In genomic region chr19:3096267-3096901, GRCh38 we compare ENCODE assay signal across 10 cellular contexts. TPM values are rescaled to one million over a fixed set of nuclear protein-coding genes. Genes with fewer than 3 reads are reported as not detected.
DNase-seq lines count a peak whose midpoint lies in the region; ATAC-seq, FAIRE-seq and TF ChIP-seq lines count a peak whose summit lies in the region.
"Had no signal": no experiment of that assay in that cellular context is flagged by ENCODE, and none has a peak within 500 bp of the region (broad histone marks: within the 10 kb centered on the region; RNA-seq: fewer than 3 reads in every experiment).

No MANE protein-coding gene starts in this region.

- H4K20me1 ChIP-seq in SK-N-SH (ENCODE audit: insufficient read depth) (peaks cover 68% of the 10 kb centered on the region), GM12878 (ENCODE audit: control insufficient read depth, insufficient read depth) (no peaks in the 10 kb centered on the region)

- H3K4me1 ChIP-seq in SK-N-SH (ENCODE audit: control insufficient read depth in 1 of 2, insufficient read depth in 2 of 2, low read depth in 1 of 2, low read length in 1 of 2): peaks cover 0 to 28% of the 10 kb centered on the region in 2 experiments; a peak in 1 of 4 replicates
- H3K4me1 ChIP-seq in GM12878 (ENCODE audit: control insufficient read depth, insufficient read depth, low read length): peaks cover 17% of the 10 kb centered on the region
- peaks cover 24 to 64% (median 42%) of the 10 kb centered on the region in 4 donors for H3K4me1 ChIP-seq in liver (ENCODE audit: control insufficient read depth in 4 of 4, insufficient read depth in 4 of 4, low read length in 3 of 4)
- H3K4me1 ChIP-seq in stomach smooth muscle (ENCODE audit: control insufficient read depth, insufficient read depth, low read length): peaks cover 66% of the 10 kb centered on the region

- H3K4me2 ChIP-seq in SK-N-SH: peak overlapping the region; percentile 100
- H3K4me2 ChIP-seq in GM12878 (ENCODE audit: control insufficient read depth, insufficient read depth): peak overlapping the region; percentile 92

- RAD21 ChIA-PET in GM12878 (lab: Charles Lee; ENCODE audit: unreplicated experiment): interaction anchor here (0.7 kb wide), 1 partner anchor 110 kb away, joined by 3 read pairs; no protein-coding TSS in a partner anchor

- no peak for FAIRE-seq in GM12878 (lab: Jason Lieb, UNC)

- no peak overlapping the region for H2AFZ ChIP-seq in SK-N-SH (ENCODE audit: low read depth)
- H2AFZ ChIP-seq in GM12878 (ENCODE audit: control insufficient read depth, low read depth, low read length): no peak overlapping the region

- H3K27me3 ChIP-seq in SK-N-SH (ENCODE audit: insufficient read depth) (no peaks in the 10 kb centered on the region), GM12878 (replicated peaks in 1 of 2; ENCODE audit: control insufficient read depth in 2 of 2, insufficient read depth in 2 of 2, low read length in 1 of 2) (no peaks in the 10 kb centered on the region; a peak in 2 of 4 replicates), liver (ENCODE audit: control insufficient read depth in 4 of 4, insufficient read depth in 4 of 4, low read length in 3 of 4) (no peaks in the 10 kb centered on the region), stomach smooth muscle (ENCODE audit: control insufficient read depth in 1 of 2, insufficient read depth in 2 of 2, low read length in 2 of 2) (no peaks in the 10 kb centered on the region)

- H3K79me2 ChIP-seq in SK-N-SH (ENCODE audit: insufficient read depth) (peaks cover 69% of the 10 kb centered on the region), GM12878 (ENCODE audit: control insufficient read depth, insufficient read depth, low read length) (no peaks in the 10 kb centered on the region)

- in situ Hi-C loops in GM12878 (cut with MboI): no loop called here

- peak overlapping the region; percentile 87; the same call in 1 of the 2 replicates for H3K9ac ChIP-seq in SK-N-SH
- H3K9ac ChIP-seq in GM12878 (ENCODE audit: control insufficient read depth, insufficient read depth, low read length): no peak overlapping the region
- peak overlapping the region in 1 of 2 donors; percentile 38 for H3K9ac ChIP-seq in liver (ENCODE audit: low read depth in 1 of 2, low read length in 2 of 2)
- H3K9ac ChIP-seq in stomach smooth muscle (ENCODE audit: low read length in 2 of 2): peak overlapping the region in 1 of 2 donors; percentile 87

- POLR2A ChIA-PET in SK-N-SH (lab: Yijun Ruan, JAX): no interaction called here
- POLR2A ChIA-PET in GM12878 (lab: Charles Lee): no interaction called here

- H3K9me2 ChIP-seq in SK-N-SH: no peaks in the 10 kb centered on the region

- TF ChIP-seq RAD21 in SK-N-SH (IDR thresholded peaks at IDR 0.05; ENCODE audit: low read length) (no peak), GM12878 (IDR thresholded peaks at IDR 0.05; ENCODE audit: insufficient read depth, low read depth, low read length) (no peak), liver (IDR thresholded peaks at IDR 0.05) (no peak)

- SMC1A ChIA-PET in GM12878 (lab: Charles Lee; ENCODE audit: uncharacterized antibody, unreplicated experiment): no interaction called here

- H3K4me3 ChIP-seq in SK-N-SH (ENCODE audit: low read depth in 2 of 2, low read length in 1 of 2): peak overlapping the region; percentile 80 to 88; a peak in 2 of 4 replicates
- H3K4me3 ChIP-seq in GM12878: no peak overlapping the region
- peak overlapping the region; percentile 13 to 96 (median 88) for H3K4me3 ChIP-seq in liver (ENCODE audit: low read depth in 1 of 3, low read length in 3 of 3)
- peak overlapping the region; percentile 59 to 93 for H3K4me3 ChIP-seq in stomach smooth muscle (ENCODE audit: low read length in 2 of 2)

- 86% methylated on average over 15 of the region's 25 CpGs for WGBS in SK-N-SH (ENCODE audit: low lambda C conversion rate)
- WGBS in GM12878 (ENCODE audit: insufficient coverage, insufficient replicate concordance, low lambda C conversion rate, missing lambda C conversion rate): 61% methylated on average over 25 of the region's 25 CpGs
- WGBS in liver: 32% methylated on average over 25 of the region's 25 CpGs

- H3K27ac ChIP-seq in SK-N-SH (ENCODE audit: low read depth in 2 of 2, low read length in 1 of 2) (no peak overlapping the region), GM12878 (ENCODE audit: control insufficient read depth, insufficient read depth) (no peak overlapping the region), liver (ENCODE audit: low read depth in 1 of 2, low read length in 2 of 2) (peak overlapping the region; percentile 60 to 76), stomach smooth muscle (ENCODE audit: low read length) (peak overlapping the region; percentile 11)
- H3K27ac ChIP-seq: 22Rv1 had no signal

- TF ChIP-seq CTCF in SK-N-SH (IDR thresholded peaks at IDR 0.05): no peak
- no peak for TF ChIP-seq CTCF in GM12878 (IDR thresholded peaks at IDR 0.05 in 2 of 3, conservative IDR thresholded peaks at IDR 0.05 in 1 of 3; ENCODE audit: control insufficient read depth in 2 of 3, extremely low read depth in 1 of 3, insufficient read depth in 1 of 3, low read depth in 3 of 3, low read length in 3 of 3)
- no peak for TF ChIP-seq CTCF in liver (IDR thresholded peaks at IDR 0.05; ENCODE audit: low read depth, low read length, missing input control)

- CTCF ChIA-PET in SK-N-SH (lab: Yijun Ruan, JAX) (interaction anchor here (1.3 to 5.5 kb wide), 5 partner anchors 8 to 134 kb away, joined by 4 to 28 read pairs (median 12); no protein-coding TSS in a partner anchor), GM12878 (lab: Yijun Ruan, JAX) (interaction anchor here (1.0 to 2.2 kb wide), 2 partner anchors 7 to 29 kb away, joined by 3 to 10 read pairs; no protein-coding TSS in a partner anchor)

- DNase-seq in SK-N-SH: no peak
- DNase-seq in GM12878 (ENCODE audit: low read depth, low spot score): no peak
- DNase-seq in UCSD-AML1 (lab: John Stamatoyannopoulos, UW; ENCODE audit: unreplicated experiment): no peak
- no peak for DNase-seq in GM19240 (ENCODE audit: insufficient read length, low spot score)

- TF ChIP-seq EP300 in SK-N-SH (IDR thresholded peaks at IDR 0.05; ENCODE audit: borderline replicate concordance in 1 of 2, low read depth in 1 of 2, low read length in 1 of 2) (no peak), GM12878 (IDR thresholded peaks at IDR 0.05; ENCODE audit: borderline replicate concordance in 1 of 2, control insufficient read depth in 1 of 2, low read depth in 2 of 2, low read length in 2 of 2) (no peak)

- no peaks in the 10 kb centered on the region for H3K9me3 ChIP-seq in SK-N-SH
- H3K9me3 ChIP-seq in GM12878 (replicated peaks; ENCODE audit: control insufficient read depth, insufficient read depth, low read length): no peaks in the 10 kb centered on the region
- no peaks in the 10 kb centered on the region for H3K9me3 ChIP-seq in liver (ENCODE audit: control insufficient read depth in 4 of 4, low read length in 3 of 4)
- H3K9me3 ChIP-seq in stomach smooth muscle (ENCODE audit: control insufficient read depth in 2 of 2, low read length in 2 of 2): no peaks in the 10 kb centered on the region

- TF ChIP-seq POLR2A in GM12878 (IDR thresholded peaks at IDR 0.05; ENCODE audit: low read depth, low read length): no peak

- H3F3A ChIP-seq in SK-N-SH (replicated peaks; ENCODE audit: insufficient read depth): no peaks in the 10 kb centered on the region

- no peaks in the 10 kb centered on the region for H3K36me3 ChIP-seq in SK-N-SH (replicated peaks in 1 of 2; ENCODE audit: control insufficient read depth in 1 of 2, insufficient read depth in 2 of 2, low read length in 1 of 2)
- no peaks in the 10 kb centered on the region for H3K36me3 ChIP-seq in GM12878 (ENCODE audit: control insufficient read depth in 2 of 2, insufficient read depth in 2 of 2, low read length in 1 of 2)
- H3K36me3 ChIP-seq in liver (ENCODE audit: control insufficient read depth in 4 of 4, insufficient read depth in 3 of 4, low read depth in 1 of 4, low read length in 3 of 4): no peaks in the 10 kb centered on the region
- peaks cover 0 to 2% of the 10 kb centered on the region in 2 donors for H3K36me3 ChIP-seq in stomach smooth muscle (ENCODE audit: control insufficient read depth in 2 of 2, insufficient read depth in 2 of 2, low read length in 2 of 2)

- BruUV-seq in GM12878 (replicated peaks; lab: Mats Ljungman, UMichigan): no TSS peak

- intact Hi-C loops in GM12878 (cut with micrococcal nuclease; ENCODE audit: unreplicated experiment): no loop called here

- ATAC-seq in SK-N-SH treated with all-trans-retinoic acid at 6 μM for 48 hours: no peak
- ATAC-seq in GM12878: no peak
- no peak for ATAC-seq in GM18909 (IDR thresholded peaks at IDR 0.05; ENCODE audit: poor library complexity, unreplicated experiment)

RNA-seq across cellular contexts. Expression of gene GNA11, which starts 2.2 kb away (rescaled TPM):
- polyA plus RNA-seq in SK-N-SH (2012; rRNA removed) (14.6 and 32.4 TPM in 2 replicates), GM12878 (2011; rRNA removed) (1.1 and 1.6 TPM in 2 replicates), GM12878 (2014; fragmentation: Illumina TruSeq; extraction: Trizol) (7.5 and 7.9 TPM in 2 replicates), GM12878 (2014; fragmentation: Nextera tagmentation; extraction: Ambion mirVana) (under 1 TPM; 0.07 to 0.21 TPM), GM12878 (2014; rRNA removed) (5.5 and 6.4 TPM in 2 replicates), GM12878 (2016; fragmentation: Nextera tagmentation; extraction: Ambion mirVana) (1 to 10 TPM; 1.9 to 2.2 TPM), liver (10 to 100 TPM; 12.5 to 20.2 TPM)
- polyA plus RNA-seq in SK-N-SH (2012; cell fraction: cytosol; rRNA removed): 14.6 and 27.8 TPM in 2 replicates
- polyA plus RNA-seq in SK-N-SH (2012; cell fraction: nucleus; rRNA removed): 33.0 and 35.6 TPM in 2 replicates
- 5.3 and 6.9 TPM in 2 replicates for total RNA-seq in GM12878 (2013; cell fraction: nucleolus; rRNA removed)
- total RNA-seq in GM12878 (2014; rRNA removed) (5.0 and 6.8 TPM in 2 replicates), GM12878 (2014; rRNA removed; fragmentation: Illumina TruSeq; extraction: Trizol) (3.0 and 4.7 TPM in 2 replicates), GM12878 (2021) (9.7 and 10.6 TPM in 2 replicates), liver (10 to 100 TPM; 16.9 to 19.6 TPM)
- polyA plus RNA-seq in GM12878 (2011; ENCODE audit: low read depth): 3.1 TPM
- polyA plus RNA-seq in GM12878 (2011; cell fraction: cytosol; rRNA removed): 3.6 and 4.8 TPM in 2 replicates
- 6.0 and 6.4 TPM in 2 replicates for polyA plus RNA-seq in GM12878 (2011; cell fraction: nucleus; rRNA removed)
- 5.0 and 5.7 TPM in 2 replicates for polyA plus RNA-seq in GM12878 (2012)
- 5.2 and 7.8 TPM in 2 replicates for polyA minus RNA-seq in GM12878 (2011; rRNA and poly(A)+ RNA removed)
- 1.6 and 2.8 TPM in 2 replicates for polyA minus RNA-seq in GM12878 (2011; cell fraction: cytosol; rRNA and poly(A)+ RNA removed)
- polyA minus RNA-seq in GM12878 (2011; cell fraction: nucleus; rRNA and poly(A)+ RNA removed): 0.60 and 2.1 TPM in 2 replicates

RNA-seq across cellular contexts. Expression of gene TLE5, which starts 34.1 kb away (rescaled TPM):
- 479 and 519 TPM in 2 replicates for polyA plus RNA-seq in SK-N-SH (2012; rRNA removed)
- 268 and 361 TPM in 2 replicates for polyA plus RNA-seq in SK-N-SH (2012; cell fraction: cytosol; rRNA removed)
- 542 and 572 TPM in 2 replicates for polyA plus RNA-seq in SK-N-SH (2012; cell fraction: nucleus; rRNA removed)
- total RNA-seq in GM12878 (2013; cell fraction: nucleolus; rRNA removed): 52.7 and 76.7 TPM in 2 replicates
- 282 and 299 TPM in 2 replicates for total RNA-seq in GM12878 (2014; rRNA removed)
- total RNA-seq in GM12878 (2014; rRNA removed; fragmentation: Illumina TruSeq; extraction: Trizol): 144 and 153 TPM in 2 replicates
- total RNA-seq in GM12878 (2021): 354 and 373 TPM in 2 replicates
- polyA plus RNA-seq in GM12878 (2011; ENCODE audit: low read depth): 246 TPM
- 272 and 329 TPM in 2 replicates for polyA plus RNA-seq in GM12878 (2011; rRNA removed)
- 397 and 591 TPM in 2 replicates for polyA plus RNA-seq in GM12878 (2011; cell fraction: cytosol; rRNA removed)
- polyA plus RNA-seq in GM12878 (2011; cell fraction: nucleus; rRNA removed): 669 and 746 TPM in 2 replicates
- 274 and 326 TPM in 2 replicates for polyA plus RNA-seq in GM12878 (2012)
- 52.9 and 154 TPM in 2 replicates for polyA plus RNA-seq in GM12878 (2014; fragmentation: Illumina TruSeq; extraction: Trizol)
- polyA plus RNA-seq in GM12878 (2014; fragmentation: Nextera tagmentation; extraction: Ambion mirVana): 10 to 100 TPM in 1 of 2 experiments, 1 to 10 TPM in 1; 2.5 to 13.0 TPM
- polyA plus RNA-seq in GM12878 (2014; rRNA removed): 359 and 398 TPM in 2 replicates
- polyA plus RNA-seq in GM12878 (2016; fragmentation: Nextera tagmentation; extraction: Ambion mirVana): 100 to 1,000 TPM in 1 of 2 experiments, 10 to 100 TPM in 1; 64.4 to 130 TPM
- polyA minus RNA-seq in GM12878 (2011; rRNA and poly(A)+ RNA removed): 386 and 390 TPM in 2 replicates
- polyA minus RNA-seq in GM12878 (2011; cell fraction: cytosol; rRNA and poly(A)+ RNA removed): 245 and 292 TPM in 2 replicates
- polyA minus RNA-seq in GM12878 (2011; cell fraction: nucleus; rRNA and poly(A)+ RNA removed): 57.5 and 83.1 TPM in 2 replicates
- 10 to 100 TPM; 48.0 to 61.7 TPM for total RNA-seq in liver
- polyA plus RNA-seq in liver: 100 to 1,000 TPM in 1 of 2 donors, 10 to 100 TPM in 1; 47.2 to 166 TPM

RNA-seq across cellular contexts. Expression of gene GNA15, which starts 39.4 kb away (rescaled TPM):
- polyA plus RNA-seq in SK-N-SH (2012; rRNA removed): 0.05 and 0.13 TPM in 2 replicates
- 0.03 and 0.04 TPM in 2 replicates for polyA plus RNA-seq in SK-N-SH (2012; cell fraction: cytosol; rRNA removed)
- polyA plus RNA-seq in SK-N-SH (2012; cell fraction: nucleus; rRNA removed): 0.15 and 0.21 TPM in 2 replicates
- 17.5 and 19.5 TPM in 2 replicates for total RNA-seq in GM12878 (2013; cell fraction: nucleolus; rRNA removed)
- total RNA-seq in GM12878 (2014; rRNA removed): 16.7 and 18.0 TPM in 2 replicates
- total RNA-seq in GM12878 (2014; rRNA removed; fragmentation: Illumina TruSeq; extraction: Trizol): 8.7 and 9.5 TPM in 2 replicates
- 16.2 and 16.9 TPM in 2 replicates for total RNA-seq in GM12878 (2021)
- 1.9 TPM for polyA plus RNA-seq in GM12878 (2011; ENCODE audit: low read depth)
- 10.2 and 16.6 TPM in 2 replicates for polyA plus RNA-seq in GM12878 (2011; rRNA removed)
- polyA plus RNA-seq in GM12878 (2011; cell fraction: cytosol; rRNA removed): 23.5 and 26.3 TPM in 2 replicates
- 16.4 and 17.5 TPM in 2 replicates for polyA plus RNA-seq in GM12878 (2011; cell fraction: nucleus; rRNA removed)
- polyA plus RNA-seq in GM12878 (2012): 6.3 and 11.1 TPM in 2 replicates
- polyA plus RNA-seq in GM12878 (2014; fragmentation: Illumina TruSeq; extraction: Trizol): 2.5 and 7.3 TPM in 2 replicates
- 1 to 10 TPM in 1 of 2 experiments, under 1 TPM in 1; 0.42 to 1.7 TPM for polyA plus RNA-seq in GM12878 (2014; fragmentation: Nextera tagmentation; extraction: Ambion mirVana)
- polyA plus RNA-seq in GM12878 (2014; rRNA removed): 13.0 and 13.8 TPM in 2 replicates
- 10 to 100 TPM in 1 of 2 experiments, 1 to 10 TPM in 1; 8.7 to 10.1 TPM for polyA plus RNA-seq in GM12878 (2016; fragmentation: Nextera tagmentation; extraction: Ambion mirVana)
- 13.3 and 23.2 TPM in 2 replicates for polyA minus RNA-seq in GM12878 (2011; rRNA and poly(A)+ RNA removed)
- polyA minus RNA-seq in GM12878 (2011; cell fraction: cytosol; rRNA and poly(A)+ RNA removed): 10.2 and 11.1 TPM in 2 replicates
- 4.6 and 6.2 TPM in 2 replicates for polyA minus RNA-seq in GM12878 (2011; cell fraction: nucleus; rRNA and poly(A)+ RNA removed)
- 10 to 100 TPM in 1 of 2 donors, 1 to 10 TPM in 1; 1.6 to 10.4 TPM for total RNA-seq in liver
- 1 to 10 TPM in 1 of 2 donors, under 1 TPM in 1; 0.11 to 1.2 TPM for polyA plus RNA-seq in liver
- total RNA-seq: M059J had no signal

Comparison
In these comparisons a context has a peak if more than half of its experiments do, and no peak if none do; other contexts are left out.
1. H3K27ac ChIP-seq: peak in liver (2 of 2) and stomach smooth muscle (single experiment); none in SK-N-SH (0 of 2) and GM12878 (single experiment).